Comparison of ENCODE assay signal across 8 cellular contexts in genomic region chr2:10811552-10811951, GRCh38. TPM values are rescaled to one million over a fixed set of nuclear protein-coding genes. Genes with fewer than 3 reads are reported as not detected.
DNase-seq lines count a peak whose midpoint lies in the region; ATAC-seq and TF ChIP-seq lines count a peak whose summit lies in the region.

No MANE protein-coding gene starts in this region.

- intact Hi-C loops in activated naive CD4-positive, alpha-beta T cell treated with anti-CD3 and anti-CD28 coated beads for 36 hours (cut with micrococcal nuclease): loop anchor here (5.0 kb wide), 6 partner anchors 119 to 936 kb away; partner anchors contain the start of genes LPIN1, ODC1, ROCK2 and RRM2
- intact Hi-C loops in adrenal gland (cut with DNase I) (no loop called here), right lobe of liver (cut with DNase I) (no loop called here)

- peaks cover 11% of the 10 kb centered on the region for H3K36me3 Mint-ChIP-seq in activated naive CD4-positive, alpha-beta T cell treated with anti-CD3 and anti-CD28 coated beads for 36 hours (ENCODE audit: low read depth)

- TF ChIP-seq CTCF in adrenal gland (IDR thresholded peaks at IDR 0.05) (no peak), right lobe of liver (IDR thresholded peaks at IDR 0.05) (no peak), tibial nerve (IDR thresholded peaks at IDR 0.05) (no peak)

- no peaks in the 10 kb centered on the region for H3K27me3 ChIP-seq in adrenal gland
- H3K27me3 ChIP-seq in right lobe of liver: no peaks in the 10 kb centered on the region
- H3K27me3 ChIP-seq in tibial nerve: no peaks in the 10 kb centered on the region

- H3K27ac Mint-ChIP-seq in activated naive CD4-positive, alpha-beta T cell treated with anti-CD3 and anti-CD28 coated beads for 36 hours: peak overlapping the region; percentile 85

- ATAC-seq in right lobe of liver: no peak
- no peak for ATAC-seq in HG03175 (IDR thresholded peaks at IDR 0.05; ENCODE audit: unreplicated experiment)

- peak overlapping the region in 3 of 4 donors; percentile 63 to 98 (median 72) for H3K4me3 ChIP-seq in adrenal gland
- H3K4me3 ChIP-seq in right lobe of liver: peak overlapping the region; percentile 72 to 98 (median 82)
- peak overlapping the region; percentile 68 to 92 (median 79) for H3K4me3 ChIP-seq in tibial nerve

- no peak for DNase-seq in activated naive CD4-positive, alpha-beta T cell treated with anti-CD3 and anti-CD28 coated beads for 36 hours
- DNase-seq in activated naive CD4-positive, alpha-beta T cell (lab: John Stamatoyannopoulos, UW): no peak
- DNase-seq in adrenal gland: peak in 1 of 7 donors; percentile 54
- DNase-seq in right lobe of liver: no peak
- no peak for DNase-seq in tibial nerve (ENCODE audit: low spot score in 2 of 2)
- DNase-seq in NK-92 treated with Interleukin-12 subunit alpha and Interleukin-12 subunit beta, amount 100 ng/mL, for 24 hours (lab: John Stamatoyannopoulos, UW): no peak
- no peak for DNase-seq in GOT3 (lab: John Stamatoyannopoulos, UW)

- no peaks in the 10 kb centered on the region for H3K27me3 Mint-ChIP-seq in activated naive CD4-positive, alpha-beta T cell treated with anti-CD3 and anti-CD28 coated beads for 36 hours (ENCODE audit: low read depth)

- TF ChIP-seq EP300 in tibial nerve (IDR thresholded peaks at IDR 0.05): no peak

- CTCF ChIA-PET in activated naive CD4-positive, alpha-beta T cell treated with anti-CD3 and anti-CD28 coated beads for 36 hours (lab: Charles Lee): interaction anchor here (1.5 kb wide), 1 partner anchor 313 kb away, joined by 6 read pairs; no protein-coding TSS in a partner anchor

- H3K4me1 ChIP-seq in adrenal gland (replicated peaks in 1 of 2) (peaks cover 8 to 40% of the 10 kb centered on the region in 2 donors), right lobe of liver (peaks cover 0 to 30% (median 11%) of the 10 kb centered on the region in 4 donors), tibial nerve (peaks cover 0 to 52% (median 17%) of the 10 kb centered on the region in 4 donors)

- H3K4me1 Mint-ChIP-seq in activated naive CD4-positive, alpha-beta T cell treated with anti-CD3 and anti-CD28 coated beads for 36 hours (ENCODE audit: low read depth): peaks cover 41% of the 10 kb centered on the region

- TF ChIP-seq POLR2A in adrenal gland (IDR thresholded peaks at IDR 0.05) (no peak), right lobe of liver (IDR thresholded peaks at IDR 0.05) (no peak), tibial nerve (IDR thresholded peaks at IDR 0.05) (no peak)

- 1 to 14% (median 7%) methylated on average over 10 to 15 of the region's 15 CpGs for WGBS in adrenal gland, 4 donors
- 3% methylated on average over 6 of the region's 15 CpGs for WGBS in right lobe of liver (ENCODE audit: insufficient coverage, low coverage, low lambda C conversion rate, missing lambda C conversion rate)
- WGBS in tibial nerve, 2 donors: 2 to 7% methylated on average over 15 of the region's 15 CpGs

- no peaks in the 10 kb centered on the region for H3K9me3 ChIP-seq in adrenal gland (replicated peaks in 1 of 3)
- no peaks in the 10 kb centered on the region for H3K9me3 ChIP-seq in right lobe of liver
- H3K9me3 ChIP-seq in tibial nerve: no peaks in the 10 kb centered on the region

- no peaks in the 10 kb centered on the region for H3K9me3 Mint-ChIP-seq in activated naive CD4-positive, alpha-beta T cell treated with anti-CD3 and anti-CD28 coated beads for 36 hours

- peak overlapping the region; percentile 85 for H3K4me3 Mint-ChIP-seq in activated naive CD4-positive, alpha-beta T cell treated with anti-CD3 and anti-CD28 coated beads for 36 hours

- peak overlapping the region; percentile 19 to 98 (median 83) for H3K27ac ChIP-seq in adrenal gland
- H3K27ac ChIP-seq in right lobe of liver: peak overlapping the region; percentile 84 to 95 (median 94)
- peak overlapping the region; percentile 87 to 93 (median 90) for H3K27ac ChIP-seq in tibial nerve

- no peaks in the 10 kb centered on the region for H3K36me3 ChIP-seq in adrenal gland (replicated peaks in 1 of 2)
- peaks cover 0 to 3% (median 0%) of the 10 kb centered on the region in 4 donors for H3K36me3 ChIP-seq in right lobe of liver
- H3K36me3 ChIP-seq in tibial nerve: no peaks in the 10 kb centered on the region

RNA-seq across cellular contexts. Expression of gene PDIA6, which starts 1.0 kb away (rescaled TPM):
- total RNA-seq in activated naive CD4-positive, alpha-beta T cell treated with anti-CD3 and anti-CD28 coated beads for 36 hours: 100 to 1,000 TPM; 103 to 106 TPM
- 100 to 1,000 TPM in 7 of 8 donors, 10 to 100 TPM in 1; 92.3 to 434 (median 142) TPM for total RNA-seq in adrenal gland
- 100 to 1,000 TPM in 1 of 3 donors, 10 to 100 TPM in 2; 28.6 to 490 (median 36.2) TPM for polyA plus RNA-seq in adrenal gland
- 100 to 1,000 TPM; 141 to 232 (median 191) TPM for total RNA-seq in right lobe of liver
- 10 to 100 TPM; 61.4 to 84.3 (median 76.2) TPM for total RNA-seq in tibial nerve
